In the genomic region with DNA sequence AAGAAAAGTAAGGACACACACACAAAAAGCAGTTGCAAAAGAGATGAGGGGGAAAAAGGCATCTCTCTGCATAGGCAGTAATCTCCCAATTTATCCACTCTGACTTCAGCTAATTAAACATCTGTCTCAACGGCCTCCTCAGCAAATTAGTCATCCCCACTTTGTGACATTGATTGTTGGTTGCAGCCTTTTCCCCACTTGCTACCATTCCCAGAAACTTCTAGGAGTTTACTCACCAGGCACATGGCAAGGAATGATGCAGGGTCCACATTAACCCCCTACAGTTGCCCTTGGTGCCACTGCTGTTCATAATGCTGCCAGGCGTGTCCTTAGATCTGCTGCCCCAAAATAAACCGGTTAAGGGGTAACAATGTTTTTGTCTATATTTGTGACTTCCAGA, we compare ENCODE assay signal across 19 cellular contexts.
A peak's percentile ranks its signal among the peaks of the same experiment; 100 is the strongest.
DNase-seq lines count a peak whose midpoint lies in the region; ATAC-seq and TF ChIP-seq lines count a peak whose summit lies in the region.
"Had no signal": no experiment of that assay in that cellular context is flagged by ENCODE, and none has a peak within 500 bp of the region (broad histone marks: within the 10 kb centered on the region; RNA-seq: fewer than 3 reads in every experiment).

No MANE protein-coding gene starts in this region.

- H3K9me2 ChIP-seq in GM23338 (ENCODE audit: insufficient read depth), result no peaks in the 10 kb centered on the region

- no peak overlapping the region for H3K4me2 ChIP-seq in GM23338

- H3K36me3 ChIP-seq in GM23338 (ENCODE audit: insufficient read depth), result no peaks in the 10 kb centered on the region
- H3K36me3 ChIP-seq: BE2C, HAP-1 had no signal

- H3K27me3 Mint-ChIP-seq in GM23338 (ENCODE audit: insufficient read depth, low read depth, poor library complexity), result no peaks in the 10 kb centered on the region
- H3K27me3 Mint-ChIP-seq: CD4-positive, alpha-beta memory T cell had no signal

- H3K27me3 ChIP-seq in GM23338 (ENCODE audit: insufficient read depth), result no peaks in the 10 kb centered on the region
- H3K27me3 ChIP-seq: BE2C had no signal

- H3K9me3 Mint-ChIP-seq in GM23338, result no peaks in the 10 kb centered on the region
- H3K9me3 Mint-ChIP-seq: CD4-positive, alpha-beta memory T cell had no signal

- H3K36me3 Mint-ChIP-seq in GM23338 (ENCODE audit: low read depth), result no peaks in the 10 kb centered on the region

- no peak overlapping the region for H3K4me3 Mint-ChIP-seq in GM23338
- H3K4me3 Mint-ChIP-seq: CD4-positive, alpha-beta memory T cell had no signal

- H2AFZ ChIP-seq in GM23338, result no peak overlapping the region

- H4K20me1 ChIP-seq in GM23338 (replicated peaks; ENCODE audit: insufficient read depth), result no peaks in the 10 kb centered on the region

- DNase-seq in GM23338 (ENCODE audit: low spot score) (no peak), NCI-H82 (lab: John Stamatoyannopoulos, UW) (peak; percentile 58), fibroblast of mammary gland (ENCODE audit: low read depth) (peak; percentile 79), renal cortical epithelial cell (ENCODE audit: low read depth) (peak; percentile 68), iPS-NIHi11 (ENCODE audit: low spot score) (no peak), 8988T (no peak), NAMALWA (ENCODE audit: low spot score) (no peak), COLO668 (lab: John Stamatoyannopoulos, UW; ENCODE audit: unreplicated experiment) (no peak)
- DNase-seq: BE2C; CD4-positive, alpha-beta memory T cell; EL; KG1; MM.1S; NCI-H1105 treated with DMSO at 0.1 percent for 48 hours; NCI-H1930; NCI-H2171; NCI-H446 treated with DMSO at 0.1 percent for 48 hours; NCI-H774 had no signal

- H3K27ac ChIP-seq in GM23338 (ENCODE audit: low read depth), result no peak overlapping the region

- H3K79me2 ChIP-seq in GM23338 (replicated peaks; ENCODE audit: insufficient read depth), result no peaks in the 10 kb centered on the region

- H3K4me3 ChIP-seq in GM23338 (no peak overlapping the region), fibroblast of mammary gland (ENCODE audit: control insufficient read depth, low read depth, low read length) (no peak overlapping the region)
- H3K4me3 ChIP-seq: HAP-1 had no signal

- ATAC-seq in GM23338, result no peak

- TF ChIP-seq CTCF in GM23338 (conservative IDR thresholded peaks at IDR 0.05; ENCODE audit: low read depth in 2 of 2) (no peak), fibroblast of mammary gland (conservative IDR thresholded peaks at IDR 0.05; ENCODE audit: control insufficient read depth, insufficient read depth, low read depth, low read length) (no peak)

- peaks cover 27% of the 10 kb centered on the region for H3K4me1 Mint-ChIP-seq in GM23338

- peaks cover 17% of the 10 kb centered on the region for H3K4me1 ChIP-seq in GM23338 (ENCODE audit: insufficient read depth)

- H3K27ac Mint-ChIP-seq in GM23338, result peak overlapping the region; percentile 89; the same call in 1 of the 2 replicates

- no peaks in the 10 kb centered on the region for H3F3A ChIP-seq in GM23338 (replicated peaks; ENCODE audit: low read depth)

TF ChIP-seq in GM23338, 12 proteins besides CTCF, POLR2A, EP300 and RAD21 (continues in another document):
- no peak for TF ChIP-seq CREB1 (CRISPR knock-in tag; IDR thresholded peaks at IDR 0.05; ENCODE audit: low read depth)
- no peak for TF ChIP-seq ETS1 (IDR thresholded peaks at IDR 0.05)
- TF ChIP-seq REST (IDR thresholded peaks at IDR 0.05; ENCODE audit: unreplicated experiment), result no peak
- TF ChIP-seq NANOG (IDR thresholded peaks at IDR 0.05; ENCODE audit: borderline replicate concordance), result no peak
- no peak for TF ChIP-seq JUNB (IDR thresholded peaks at IDR 0.05; ENCODE audit: unreplicated experiment)
- no peak for TF ChIP-seq ZNF114 (CRISPR knock-in tag; IDR thresholded peaks at IDR 0.05)
- no peak for TF ChIP-seq EZH2phosphoT487 (IDR thresholded peaks at IDR 0.05; ENCODE audit: unreplicated experiment)
- TF ChIP-seq STAT1 (IDR thresholded peaks at IDR 0.05; ENCODE audit: unreplicated experiment), result no peak
- TF ChIP-seq ZNF331 (CRISPR knock-in tag; IDR thresholded peaks at IDR 0.05; ENCODE audit: low read depth), result no peak
- no peak for TF ChIP-seq EZH2 (IDR thresholded peaks at IDR 0.05; ENCODE audit: low read depth, unreplicated experiment)

Comparison
In these comparisons a context has a peak if more than half of its experiments do, and no peak if none do; other contexts are left out.
1. DNase-seq: peak in NCI-H82 (single experiment), fibroblast of mammary gland (single experiment) and renal cortical epithelial cell (single experiment); none in GM23338 (single experiment), iPS-NIHi11 (single experiment), 8988T (single experiment), NAMALWA (single experiment) and COLO668 (single experiment).